Comparison of ENCODE assay signal across 14 cellular contexts in the genomic region with DNA sequence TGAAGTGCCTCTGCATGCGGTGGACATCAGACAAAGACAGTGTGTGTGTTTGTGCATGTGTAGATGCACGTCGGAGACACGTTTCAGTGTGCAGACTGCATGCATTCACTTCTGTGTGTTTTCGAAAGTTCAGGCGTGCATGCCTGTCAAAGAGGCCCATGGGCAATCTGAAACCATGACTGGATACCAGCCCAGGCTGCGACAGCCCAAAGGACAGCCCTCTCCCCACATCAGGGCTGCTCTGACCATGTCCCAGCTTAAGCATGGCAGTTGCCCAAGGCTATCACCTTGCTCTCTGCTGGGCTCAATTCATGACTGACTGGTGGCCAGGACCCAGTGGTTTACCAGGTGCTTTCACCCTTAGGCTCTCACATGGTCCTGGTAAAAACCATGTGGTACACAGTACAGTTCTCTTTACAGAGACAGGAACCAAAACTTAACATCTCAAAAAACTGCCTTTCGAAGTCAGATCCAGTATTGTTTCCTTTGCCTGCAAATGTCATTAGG.
A peak's percentile ranks its signal among the peaks of the same experiment; 100 is the strongest.
DNase-seq lines count a peak whose midpoint lies in the region; ATAC-seq and TF ChIP-seq lines count a peak whose summit lies in the region.
"Had no signal": no experiment of that assay in that cellular context is flagged by ENCODE, and none has a peak within 500 bp of the region (broad histone marks: within the 10 kb centered on the region; RNA-seq: fewer than 3 reads in every experiment).

No MANE protein-coding gene starts in this region.

- peak overlapping the region; percentile 34 for H3K27ac Mint-ChIP-seq in stimulated activated memory B cell treated with anti-CD40 and anti-IgM and Interleukin-4, amounts not matched to agents 10 μg/mL and 1 μg/mL and 100 μg/mL, for 72 hours

- TF ChIP-seq CTCF in gastroesophageal sphincter (IDR thresholded peaks at IDR 0.05), result no peak

- WGBS in gastroesophageal sphincter (ENCODE audit: low coverage in 1 of 2), 2 donors, result 84 to 93% methylated on average over 3 to 6 of the region's 8 CpGs

- DNase-seq in SKM-1 (lab: John Stamatoyannopoulos, UW; ENCODE audit: unreplicated experiment) (no peak), 8988T (no peak)
- DNase-seq: COR-L47, hypothalamus, midbrain, NCI-H2029 treated with DMSO at 0.1 percent for 48 hours, T1000 had no signal

- H3K9me3 Mint-ChIP-seq in stimulated activated memory B cell treated with anti-CD40 and anti-IgM and Interleukin-4, amounts not matched to agents 10 μg/mL and 1 μg/mL and 100 μg/mL, for 72 hours, result peaks cover 4% of the 10 kb centered on the region

- H3K36me3 ChIP-seq in gastroesophageal sphincter, result no peaks in the 10 kb centered on the region
- H3K36me3 ChIP-seq: right atrium auricular region, tibial nerve had no signal

- no peaks in the 10 kb centered on the region for H3K36me3 Mint-ChIP-seq in stimulated activated memory B cell treated with anti-CD40 and anti-IgM and Interleukin-4, amounts not matched to agents 10 μg/mL and 1 μg/mL and 100 μg/mL, for 72 hours

- no peaks in the 10 kb centered on the region for H3K27me3 ChIP-seq in gastroesophageal sphincter
- H3K27me3 ChIP-seq: right atrium auricular region, tibial nerve had no signal

- H3K4me1 ChIP-seq in gastroesophageal sphincter, result peaks cover 0 to 18% (median 0%) of the 10 kb centered on the region in 3 donors

- H3K27me3 Mint-ChIP-seq in stimulated activated memory B cell treated with anti-CD40 and anti-IgM and Interleukin-4, amounts not matched to agents 10 μg/mL and 1 μg/mL and 100 μg/mL, for 72 hours, result no peaks in the 10 kb centered on the region

- no peak overlapping the region for H3K27ac ChIP-seq in gastroesophageal sphincter
- H3K27ac ChIP-seq: right atrium auricular region, tibial nerve had no signal

- H3K4me3 ChIP-seq in gastroesophageal sphincter, result no peak overlapping the region
- H3K4me3 ChIP-seq: right atrium auricular region, tibial nerve had no signal

- peaks cover 63% of the 10 kb centered on the region for H3K4me1 Mint-ChIP-seq in stimulated activated memory B cell treated with anti-CD40 and anti-IgM and Interleukin-4, amounts not matched to agents 10 μg/mL and 1 μg/mL and 100 μg/mL, for 72 hours

- H3K4me3 Mint-ChIP-seq in stimulated activated memory B cell treated with anti-CD40 and anti-IgM and Interleukin-4, amounts not matched to agents 10 μg/mL and 1 μg/mL and 100 μg/mL, for 72 hours, result no peak overlapping the region

- ATAC-seq in GM19043 (IDR thresholded peaks at IDR 0.05; ENCODE audit: low read depth, unreplicated experiment) (peak; percentile 39), GM21786 (IDR thresholded peaks at IDR 0.05; ENCODE audit: unreplicated experiment) (peak; percentile 34), HG03159 (IDR thresholded peaks at IDR 0.05; ENCODE audit: unreplicated experiment) (peak; percentile 51), gastroesophageal sphincter (no peak)
- ATAC-seq in stimulated activated memory B cell treated with anti-CD40 and anti-IgM and Interleukin-4, amounts not matched to agents 10 μg/mL and 1 μg/mL and 100 μg/mL, for 72 hours, result peak; percentile 48

- no peak for TF ChIP-seq EP300 in gastroesophageal sphincter (IDR thresholded peaks at IDR 0.05)

- H3K9me3 ChIP-seq in gastroesophageal sphincter, result no peaks in the 10 kb centered on the region
- H3K9me3 ChIP-seq: right atrium auricular region, tibial nerve had no signal

- no peak for TF ChIP-seq POLR2A in gastroesophageal sphincter (IDR thresholded peaks at IDR 0.05)
